ENCODE assay signal across 20 cellular contexts in the genomic region with DNA sequence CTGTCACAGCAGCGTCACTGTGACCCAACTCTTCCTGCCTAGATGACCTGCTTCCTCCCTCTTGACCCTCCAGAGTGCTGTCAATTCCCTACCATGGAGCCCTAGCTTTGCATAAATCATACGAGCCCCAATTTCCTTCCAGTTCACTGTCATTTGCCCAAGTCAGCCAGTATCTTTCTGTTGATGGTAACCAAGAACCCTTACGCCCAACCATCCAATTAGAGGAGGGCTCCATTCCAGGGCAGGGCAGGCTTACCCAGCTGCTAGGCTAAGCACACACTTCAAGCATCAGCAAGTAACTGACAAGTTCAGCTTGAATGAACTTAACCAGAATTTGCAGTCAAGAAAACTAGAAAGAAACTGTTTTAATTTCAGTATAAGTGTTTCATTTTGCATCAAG. TPM values are rescaled to one million over a fixed set of nuclear protein-coding genes. Genes with fewer than 3 reads are reported as not detected.
DNase-seq lines count a peak whose midpoint lies in the region; ATAC-seq, FAIRE-seq and TF ChIP-seq lines count a peak whose summit lies in the region.
"Had no signal": no experiment of that assay in that cellular context is flagged by ENCODE, and none has a peak within 500 bp of the region (broad histone marks: within the 10 kb centered on the region; RNA-seq: fewer than 3 reads in every experiment).

No MANE protein-coding gene starts in this region.

- TF ChIP-seq POLR2A in endothelial cell of umbilical vein (IDR thresholded peaks at IDR 0.05; ENCODE audit: low read depth, low read length), result no peak

- FAIRE-seq in endothelial cell of umbilical vein (lab: Jason Lieb, UNC), result no peak
- FAIRE-seq: A549 had no signal

- H3K4me2 ChIP-seq in Loucy (ENCODE audit: low read depth, low read length, poor library complexity, severe bottlenecking) (no peak overlapping the region), endothelial cell of umbilical vein (ENCODE audit: insufficient read depth, low read length) (no peak overlapping the region), mesendoderm (ENCODE audit: low read length) (peak overlapping the region; percentile 15)
- H3K4me2 ChIP-seq: A549, KMS-11 had no signal

- POLR2A ChIA-PET in endothelial cell of umbilical vein (lab: Charles Lee), result no interaction called here
- POLR2A ChIA-PET in HEK293T (lab: Yijun Ruan, JAX), result no interaction called here

- peak overlapping the region; percentile 33; the same call in 1 of the 2 replicates for H2AFZ ChIP-seq in Loucy (ENCODE audit: low read length)
- peak overlapping the region; percentile 61 for H2AFZ ChIP-seq in endothelial cell of umbilical vein (ENCODE audit: low read depth, low read length)

- H4K20me1 ChIP-seq in Loucy (ENCODE audit: insufficient read depth, low read length, poor library complexity, severe bottlenecking) (no peaks in the 10 kb centered on the region), endothelial cell of umbilical vein (replicated peaks; ENCODE audit: control insufficient read depth, extremely low read depth, insufficient read depth, low read length) (no peaks in the 10 kb centered on the region)

- ATAC-seq in GM21723 (IDR thresholded peaks at IDR 0.05; ENCODE audit: unreplicated experiment) (no peak), GM21529 (IDR thresholded peaks at IDR 0.05; ENCODE audit: unreplicated experiment) (no peak)
- ATAC-seq: A549 had no signal

- H3K79me2 ChIP-seq in Loucy (ENCODE audit: insufficient read depth, low read length) (no peaks in the 10 kb centered on the region), endothelial cell of umbilical vein (ENCODE audit: control insufficient read depth, insufficient read depth, low read length) (no peaks in the 10 kb centered on the region), mesendoderm (ENCODE audit: control insufficient read depth, insufficient read depth, low read length) (no peaks in the 10 kb centered on the region)

- no peaks in the 10 kb centered on the region for H3K27me3 ChIP-seq in Loucy (ENCODE audit: insufficient read depth, low read length, poor library complexity, severe bottlenecking)
- no peaks in the 10 kb centered on the region for H3K27me3 ChIP-seq in endothelial cell of umbilical vein (ENCODE audit: control insufficient read depth in 2 of 2, insufficient read depth in 2 of 2, low read length in 2 of 2)
- H3K27me3 ChIP-seq in mesendoderm (ENCODE audit: insufficient read depth, low read length, poor library complexity), result no peaks in the 10 kb centered on the region

- H3K4me3 ChIP-seq in Loucy (ENCODE audit: low read length, poor library complexity, severe bottlenecking) (no peak overlapping the region), endothelial cell of umbilical vein (replicated peaks in 1 of 3; ENCODE audit: insufficient read depth in 1 of 3, low read depth in 1 of 3, low read length in 3 of 3) (no peak overlapping the region), mesendoderm (ENCODE audit: low read length) (no peak overlapping the region)
- H3K4me3 ChIP-seq: A549 had no signal

- dilution Hi-C loops in endothelial cell of umbilical vein (cut with MboI; ENCODE audit: extremely low pct_ligation_motif_present, low sequenced_read_pairs), result no loop called here

- DNase-seq in endothelial cell of umbilical vein (ENCODE audit: low read depth, low spot score), result no peak
- peak; percentile 51 for DNase-seq in mesendoderm
- DNase-seq in HEK293T (ENCODE audit: extremely low spot score), result no peak
- no peak for DNase-seq in NCI-H526 (lab: John Stamatoyannopoulos, UW)
- DNase-seq: DMS 273 treated with DMSO at 0.1 percent for 48 hours, HCEC 1CT, NCI-H1092 treated with DMSO at 0.1 percent for 48 hours, NCI-H2081 treated with DMSO at 0.1 percent for 48 hours, NCI-H345, NCI-H69, T-helper 1 cell had no signal

- CTCF ChIA-PET in endothelial cell of umbilical vein (lab: Charles Lee) (no interaction called here), HEK293T (lab: Yijun Ruan, JAX) (no interaction called here)

- H2BK120ac ChIP-seq in mesendoderm (ENCODE audit: low read depth, low read length), result peak overlapping the region; percentile 99

- no CpG with 5 or more reads among the region's 3 CpGs for WGBS in mesendoderm (ENCODE audit: extremely low coverage, insufficient coverage, low lambda C conversion rate)

- peak overlapping the region; percentile 88 for H3K56ac ChIP-seq in mesendoderm (ENCODE audit: low read length)

- H3K9me2 ChIP-seq in Loucy (replicated peaks; ENCODE audit: low read depth, low read length), result no peaks in the 10 kb centered on the region

- peak overlapping the region; percentile 99 for H2BK5ac ChIP-seq in mesendoderm (ENCODE audit: low read length)

- no peak overlapping the region for H3K27ac ChIP-seq in endothelial cell of umbilical vein (ENCODE audit: insufficient read depth, low read depth, low read length)
- H3K27ac ChIP-seq in mesendoderm (ENCODE audit: low read depth, low read length), result peak overlapping the region; percentile 94
- H3K27ac ChIP-seq: A549, KMS-11 had no signal

- 0 out of 2 replicates have a peak, but pooled peaks cover 2% of the 10 kb centered on the region for H3K9me3 ChIP-seq in ES-I3 (ENCODE audit: control insufficient read depth, insufficient read depth, low read length)
- no peaks in the 10 kb centered on the region for H3K9me3 ChIP-seq in Loucy (ENCODE audit: insufficient read depth, low read depth, low read length)
- H3K9me3 ChIP-seq in endothelial cell of umbilical vein (replicated peaks; ENCODE audit: control insufficient read depth, insufficient read depth, low read length), result no peaks in the 10 kb centered on the region
- H3K9me3 ChIP-seq: A549 had no signal

- peak overlapping the region; percentile 99 for H2BK15ac ChIP-seq in mesendoderm (replicated peaks; ENCODE audit: low read depth)

- peak overlapping the region; percentile 79 for H4K8ac ChIP-seq in mesendoderm (ENCODE audit: low read depth, low read length)

- H2AK5ac ChIP-seq in mesendoderm (ENCODE audit: low read length), result peak overlapping the region; percentile 98

- H3F3A ChIP-seq in Loucy (ENCODE audit: low read depth), result no peaks in the 10 kb centered on the region

- peak overlapping the region; percentile 85 for H3K23ac ChIP-seq in mesendoderm (ENCODE audit: low read length)

- no peaks in the 10 kb centered on the region for H3K9me1 ChIP-seq in endothelial cell of umbilical vein (replicated peaks; ENCODE audit: control insufficient read depth, extremely low read depth, insufficient read depth, low read length)

- H3K4ac ChIP-seq in mesendoderm (ENCODE audit: low read depth, low read length), result peak overlapping the region; percentile 93

- H3K9ac ChIP-seq in ES-I3 (ENCODE audit: low read depth, low read length), result peak overlapping the region; percentile 19; the same call in 1 of the 2 replicates
- H3K9ac ChIP-seq in Loucy (ENCODE audit: low read depth, low read length, poor library complexity, severe bottlenecking), result no peak overlapping the region
- H3K9ac ChIP-seq in endothelial cell of umbilical vein (replicated peaks; ENCODE audit: extremely low read depth, insufficient read depth, low read length), result no peak overlapping the region
- peak overlapping the region; percentile 72 for H3K9ac ChIP-seq in mesendoderm (ENCODE audit: low read length)
- H3K9ac ChIP-seq: KMS-11 had no signal

- H3K36me3 ChIP-seq in ES-I3 (ENCODE audit: insufficient read depth, low read length) (no peaks in the 10 kb centered on the region), Loucy (ENCODE audit: insufficient read depth, low read length) (no peaks in the 10 kb centered on the region), endothelial cell of umbilical vein (ENCODE audit: control insufficient read depth in 2 of 2, extremely low read depth in 1 of 2, insufficient read depth in 2 of 2, low read length in 2 of 2) (no peaks in the 10 kb centered on the region), mesendoderm (ENCODE audit: control insufficient read depth, insufficient read depth, low read length) (no peaks in the 10 kb centered on the region)

- H4K5ac ChIP-seq in mesendoderm (ENCODE audit: low read length), result peak overlapping the region; percentile 59

- intact Hi-C loops in endothelial cell of umbilical vein (cut with micrococcal nuclease), result no loop called here

- no peak for TF ChIP-seq CTCF in Loucy (conservative IDR thresholded peaks at IDR 0.05; ENCODE audit: low read length)
- TF ChIP-seq CTCF in endothelial cell of umbilical vein (IDR thresholded peaks at IDR 0.05; ENCODE audit: extremely low read depth in 1 of 2, insufficient read depth in 1 of 2, low read depth in 1 of 2, low read length in 2 of 2), result no peak

- peak overlapping the region; percentile 62 for H3K18ac ChIP-seq in mesendoderm (ENCODE audit: low read length)

- no peaks in the 10 kb centered on the region for H3K79me1 ChIP-seq in mesendoderm (ENCODE audit: low read length)

- no TSS peak for BruUV-seq in endothelial cell of umbilical vein (replicated peaks; lab: Mats Ljungman, UMichigan)

- H3K4me1 ChIP-seq in ES-I3 (ENCODE audit: insufficient read depth, low read length), result peaks cover 32% of the 10 kb centered on the region
- no peaks in the 10 kb centered on the region for H3K4me1 ChIP-seq in Loucy (ENCODE audit: insufficient read depth, low read length, poor library complexity, severe bottlenecking)
- H3K4me1 ChIP-seq in endothelial cell of umbilical vein (ENCODE audit: control insufficient read depth, extremely low read depth, insufficient read depth, low read length), result peaks cover 7% of the 10 kb centered on the region
- H3K4me1 ChIP-seq in mesendoderm (ENCODE audit: control insufficient read depth, low read depth, low read length), result peaks cover 7% of the 10 kb centered on the region
- H3K4me1 ChIP-seq: A549 had no signal

RNA-seq across cellular contexts. Expression of a gene that starts 25.7 kb away (rescaled TPM):
- total RNA-seq in endothelial cell of umbilical vein, result not detected in 2 replicates
- polyA plus RNA-seq in endothelial cell of umbilical vein, result 0.39 TPM in 1 of 2 replicates, not detected in the other
- 0.13 and 0.21 TPM in 2 replicates for polyA plus RNA-seq in endothelial cell of umbilical vein (2011; cell fraction: cytosol; rRNA removed)
- not detected in 2 replicates for polyA plus RNA-seq in endothelial cell of umbilical vein (2011; cell fraction: nucleus; rRNA removed)
- polyA plus RNA-seq in endothelial cell of umbilical vein (2012), result not detected in 2 replicates
- polyA minus RNA-seq in endothelial cell of umbilical vein, result not detected in 2 replicates
- polyA minus RNA-seq in endothelial cell of umbilical vein (2011; cell fraction: cytosol; rRNA and poly(A)+ RNA removed), result not detected
- not detected in 2 replicates for polyA minus RNA-seq in endothelial cell of umbilical vein (2011; cell fraction: nucleus; rRNA and poly(A)+ RNA removed)
- polyA plus RNA-seq in mesendoderm (2013, experiment 1 of 2), result 0.27 TPM
- polyA plus RNA-seq in mesendoderm (2013, experiment 2 of 2), result 0.29 TPM
- total RNA-seq: MCF 10A had no signal
- polyA plus RNA-seq: A549 had no signal

RNA-seq across cellular contexts. Expression of a gene that starts 25.8 kb away (rescaled TPM):
- 31.9 and 33.7 TPM in 2 replicates for total RNA-seq in endothelial cell of umbilical vein
- 38.4 and 40.5 TPM in 2 replicates for polyA plus RNA-seq in endothelial cell of umbilical vein
- polyA plus RNA-seq in endothelial cell of umbilical vein (2011; cell fraction: cytosol; rRNA removed), result 58.7 and 59.8 TPM in 2 replicates
- polyA plus RNA-seq in endothelial cell of umbilical vein (2011; cell fraction: nucleus; rRNA removed), result 30.0 and 30.5 TPM in 2 replicates
- 37.7 and 37.9 TPM in 2 replicates for polyA plus RNA-seq in endothelial cell of umbilical vein (2012)
- 15.7 and 26.0 TPM in 2 replicates for polyA minus RNA-seq in endothelial cell of umbilical vein
- 27.0 TPM for polyA minus RNA-seq in endothelial cell of umbilical vein (2011; cell fraction: cytosol; rRNA and poly(A)+ RNA removed)
- polyA minus RNA-seq in endothelial cell of umbilical vein (2011; cell fraction: nucleus; rRNA and poly(A)+ RNA removed), result 7.4 and 8.7 TPM in 2 replicates
- 55.5 TPM for polyA plus RNA-seq in mesendoderm (2013, experiment 1 of 2)
- polyA plus RNA-seq in mesendoderm (2013, experiment 2 of 2), result 56.2 TPM

RNA-seq across cellular contexts. Expression of a gene that starts 43.8 kb away (rescaled TPM):
- not detected in 2 replicates for total RNA-seq in endothelial cell of umbilical vein
- not detected in 2 replicates for polyA plus RNA-seq in endothelial cell of umbilical vein
- polyA plus RNA-seq in endothelial cell of umbilical vein (2011; cell fraction: cytosol; rRNA removed), result not detected in 2 replicates
- not detected in 2 replicates for polyA plus RNA-seq in endothelial cell of umbilical vein (2011; cell fraction: nucleus; rRNA removed)
- polyA plus RNA-seq in endothelial cell of umbilical vein (2012), result not detected in 2 replicates
- polyA minus RNA-seq in endothelial cell of umbilical vein, result not detected in 2 replicates
- polyA minus RNA-seq in endothelial cell of umbilical vein (2011; cell fraction: cytosol; rRNA and poly(A)+ RNA removed), result not detected
- polyA minus RNA-seq in endothelial cell of umbilical vein (2011; cell fraction: nucleus; rRNA and poly(A)+ RNA removed), result not detected in 2 replicates
- polyA plus RNA-seq in mesendoderm (2013, experiment 1 of 2), result not detected
- polyA plus RNA-seq in mesendoderm (2013, experiment 2 of 2), result not detected
- total RNA-seq: Daoy, MCF 10A had no signal
- polyA plus RNA-seq: A549, CD14-positive monocyte had no signal

RNA-seq across cellular contexts. Expression of a gene that starts 46.5 kb away (rescaled TPM):
- total RNA-seq in endothelial cell of umbilical vein, result 108 and 129 TPM in 2 replicates
- 130 and 135 TPM in 2 replicates for polyA plus RNA-seq in endothelial cell of umbilical vein
- 144 and 179 TPM in 2 replicates for polyA plus RNA-seq in endothelial cell of umbilical vein (2011; cell fraction: cytosol; rRNA removed)
- 59.1 and 60.1 TPM in 2 replicates for polyA plus RNA-seq in endothelial cell of umbilical vein (2011; cell fraction: nucleus; rRNA removed)
- 62.6 and 120 TPM in 2 replicates for polyA plus RNA-seq in endothelial cell of umbilical vein (2012)
- polyA minus RNA-seq in endothelial cell of umbilical vein, result 34.7 and 40.8 TPM in 2 replicates
- 96.0 TPM for polyA minus RNA-seq in endothelial cell of umbilical vein (2011; cell fraction: cytosol; rRNA and poly(A)+ RNA removed)
- 16.3 and 25.2 TPM in 2 replicates for polyA minus RNA-seq in endothelial cell of umbilical vein (2011; cell fraction: nucleus; rRNA and poly(A)+ RNA removed)
- 442 TPM for polyA plus RNA-seq in mesendoderm (2013, experiment 1 of 2)
- 450 TPM for polyA plus RNA-seq in mesendoderm (2013, experiment 2 of 2)

Comparison
In these comparisons a context has a peak if more than half of its experiments do, and no peak if none do; other contexts are left out.
1. H3K9ac ChIP-seq: peak in ES-I3 (single experiment) and mesendoderm (single experiment); none in Loucy (single experiment) and endothelial cell of umbilical vein (single experiment).